30 cellular contexts compared by ENCODE assay signal in genomic region chr2:187519419-187520120, GRCh38. TPM values are rescaled to one million over a fixed set of nuclear protein-coding genes. Genes with fewer than 3 reads are reported as not detected.
DNase-seq lines count a peak whose midpoint lies in the region; ATAC-seq, FAIRE-seq and TF ChIP-seq lines count a peak whose summit lies in the region.
"Had no signal": no experiment of that assay in that cellular context is flagged by ENCODE, and none has a peak within 500 bp of the region (broad histone marks: within the 10 kb centered on the region; RNA-seq: fewer than 3 reads in every experiment).

No MANE protein-coding gene starts in this region.

- ATAC-seq in HG02852 (IDR thresholded peaks at IDR 0.05; ENCODE audit: unreplicated experiment): peak; percentile 70
- peak; percentile 73 for ATAC-seq in GM12878
- peak; percentile 73 for ATAC-seq in HepG2
- no peak for ATAC-seq in HG03095 (IDR thresholded peaks at IDR 0.05; ENCODE audit: unreplicated experiment)
- ATAC-seq: activated CD4-positive, CD25-positive, alpha-beta regulatory T cell treated with anti-CD3 and anti-CD28 coated beads, Interleukin-2, amount 50 U/mL, for 24 hours; activated T-helper 17 cell treated with anti-CD3 and anti-CD28 coated beads, Interleukin-2, amount 50 U/mL, for 72 hours; effector memory CD8-positive, alpha-beta T cell; left lung; stimulated activated naive B cell treated with anti-CD40 and anti-IgM and Interleukin-4, amounts not matched to agents 10 μg/mL and 1 μg/mL and 100 μg/mL, for 72 hours had no signal

- SMC1A ChIA-PET in GM12878 (lab: Charles Lee; ENCODE audit: uncharacterized antibody, unreplicated experiment): interaction anchor here (1.3 to 4.3 kb wide), 4 partner anchors 17 to 323 kb away, joined by 3 to 17 read pairs (median 4); no protein-coding TSS in a partner anchor

- no peak for TF ChIP-seq RAD21 in GM12878 (IDR thresholded peaks at IDR 0.05; ENCODE audit: insufficient read depth, low read depth, low read length)
- TF ChIP-seq RAD21 in HepG2 (CRISPR knock-in tag; IDR thresholded peaks at IDR 0.05): no peak

- H3K4me2 ChIP-seq in GM12878 (ENCODE audit: control insufficient read depth, insufficient read depth) (0 out of 2 replicates have a peak overlapping the region, but pooled peaks have one; percentile 9), HepG2 (ENCODE audit: low read depth, low read length) (0 out of 2 replicates have a peak overlapping the region, but pooled peaks have one; percentile 13)
- H3K4me2 ChIP-seq: BLaER1 treated with 17β-estradiol and CSF1 and Interleukin-3, amounts not matched to agents 10 nM and 100 nM had no signal

- no peaks in the 10 kb centered on the region for H3K4me1 ChIP-seq in GM12878 (ENCODE audit: control insufficient read depth, insufficient read depth, low read length)
- peaks cover 93% of the 10 kb centered on the region for H3K4me1 ChIP-seq in HepG2 (ENCODE audit: insufficient read depth, low read length)
- H3K4me1 ChIP-seq: BLaER1 treated with 17β-estradiol and CSF1 and Interleukin-3, amounts not matched to agents 10 nM and 100 nM; breast epithelium; left lung; prostate gland had no signal

- TF ChIP-seq CTCF in GM12878 (IDR thresholded peaks at IDR 0.05 in 2 of 3, conservative IDR thresholded peaks at IDR 0.05 in 1 of 3; ENCODE audit: control insufficient read depth in 2 of 3, extremely low read depth in 1 of 3, insufficient read depth in 1 of 3, low read depth in 3 of 3, low read length in 3 of 3) (no peak), HepG2 (CRISPR knock-in tag; IDR thresholded peaks at IDR 0.05) (no peak)

- H3K27me3 ChIP-seq in GM12878 (replicated peaks in 1 of 2; ENCODE audit: control insufficient read depth in 2 of 2, insufficient read depth in 2 of 2, low read length in 1 of 2): no peaks in the 10 kb centered on the region
- H3K27me3 ChIP-seq in HepG2 (ENCODE audit: control insufficient read depth in 1 of 2, insufficient read depth in 2 of 2, low read length in 2 of 2): no peaks in the 10 kb centered on the region
- H3K27me3 ChIP-seq: BLaER1 treated with 17β-estradiol and CSF1 and Interleukin-3, amounts not matched to agents 10 nM and 100 nM; breast epithelium; left lung had no signal

- TF ChIP-seq POLR2A in GM12892 (IDR thresholded peaks at IDR 0.05; ENCODE audit: low read depth, low read length): no peak
- TF ChIP-seq POLR2A in GM12878 (IDR thresholded peaks at IDR 0.05; ENCODE audit: low read depth, low read length): no peak
- 0 out of 4 replicates have a peak, but pooled peaks of 1 of the 2 experiments have one; percentile 7 for TF ChIP-seq POLR2A in HepG2 (IDR thresholded peaks at IDR 0.05; ENCODE audit: insufficient read depth in 1 of 2, low read depth in 2 of 2, low read length in 2 of 2)

- no peak for TF ChIP-seq EP300 in GM12878 (IDR thresholded peaks at IDR 0.05; ENCODE audit: borderline replicate concordance in 1 of 2, control insufficient read depth in 1 of 2, low read depth in 2 of 2, low read length in 2 of 2)
- no peak for TF ChIP-seq EP300 in HepG2 (IDR thresholded peaks at IDR 0.05; ENCODE audit: low read depth in 2 of 2, low read length in 2 of 2)
- no peak for TF ChIP-seq EP300 in HepG2 (CRISPR knock-in tag; IDR thresholded peaks at IDR 0.05; ENCODE audit: borderline replicate concordance)

- no peaks in the 10 kb centered on the region for H4K20me1 ChIP-seq in GM12878 (ENCODE audit: control insufficient read depth, insufficient read depth)
- peaks cover 7% of the 10 kb centered on the region for H4K20me1 ChIP-seq in HepG2 (ENCODE audit: insufficient read depth, low read length)
- H4K20me1 ChIP-seq: BLaER1 treated with 17β-estradiol and CSF1 and Interleukin-3, amounts not matched to agents 10 nM and 100 nM had no signal

- H2AFZ ChIP-seq in GM12878 (ENCODE audit: control insufficient read depth, low read depth, low read length): peak overlapping the region; percentile 34; the same call in 1 of the 2 replicates
- no peak overlapping the region for H2AFZ ChIP-seq in HepG2 (ENCODE audit: low read length)

- CTCF ChIA-PET in GM12878 (lab: Yijun Ruan, JAX) (interaction anchor here (1.0 kb wide), 2 partner anchors 26 to 60 kb away, joined by 4 read pairs; no protein-coding TSS in a partner anchor), HepG2 (lab: Yijun Ruan, JAX; ENCODE audit: low intra/inter-chr PET ratio, low total read pairs) (no interaction called here)

- intact Hi-C loops in GM12878 (cut with micrococcal nuclease; ENCODE audit: unreplicated experiment): no loop called here
- intact Hi-C loops in HepG2 (cut with micrococcal nuclease; ENCODE audit: unreplicated experiment): no loop called here

- in situ Hi-C loops in GM12878 (cut with MboI): no loop called here
- in situ Hi-C loops in HepG2 (cut with HindIII; ENCODE audit: extremely low pct_ligation_motif_present, low pct_unique_long_range_greater_than_20kb): no loop called here

- H3K79me2 ChIP-seq in GM12878 (ENCODE audit: control insufficient read depth, insufficient read depth, low read length) (no peaks in the 10 kb centered on the region), HepG2 (ENCODE audit: insufficient read depth, low read length) (peaks cover 85% of the 10 kb centered on the region)

- BruUV-seq in GM12878 (replicated peaks; lab: Mats Ljungman, UMichigan): no TSS peak
- no TSS peak for BruUV-seq in HepG2 (replicated peaks; lab: Mats Ljungman, UMichigan)

- POLR2A ChIA-PET in GM12878 (lab: Charles Lee) (no interaction called here), HepG2 (lab: Yijun Ruan, JAX) (interaction anchor here (0.6 to 2.8 kb wide), 9 partner anchors 9 to 30 kb away, joined by 3 to 16 read pairs (median 3); no protein-coding TSS in a partner anchor)

- H3K27ac ChIP-seq in GM12878 (ENCODE audit: control insufficient read depth, insufficient read depth): no peak overlapping the region
- peak overlapping the region; percentile 38 for H3K27ac ChIP-seq in HepG2 (ENCODE audit: extremely low read length, insufficient read depth, low read length)
- H3K27ac ChIP-seq: BLaER1 treated with 17β-estradiol and CSF1 and Interleukin-3, amounts not matched to agents 10 nM and 100 nM; breast epithelium; left lung; prostate gland had no signal

- FAIRE-seq in GM12892 (lab: Jason Lieb, UNC) (peak; percentile 9), GM12878 (lab: Jason Lieb, UNC) (no peak), HepG2 (lab: Jason Lieb, UNC) (no peak)
- FAIRE-seq: HTR-8/SVneo, TTC549 had no signal

- WGBS in GM12878 (ENCODE audit: insufficient coverage, insufficient replicate concordance, low lambda C conversion rate, missing lambda C conversion rate): 9% methylated on average over 7 of the region's 7 CpGs
- 93% methylated on average over 7 of the region's 7 CpGs for WGBS in HepG2 (ENCODE audit: low lambda C conversion rate)

- RAD21 ChIA-PET in GM12878 (lab: Charles Lee; ENCODE audit: unreplicated experiment): interaction anchor here (1.3 to 1.5 kb wide), 2 partner anchors 13 to 19 kb away, joined by 3 to 4 read pairs; no protein-coding TSS in a partner anchor

- no peaks in the 10 kb centered on the region for H3K36me3 ChIP-seq in GM12878 (ENCODE audit: control insufficient read depth in 2 of 2, insufficient read depth in 2 of 2, low read length in 1 of 2)
- H3K36me3 ChIP-seq in HepG2 (replicated peaks in 1 of 2; ENCODE audit: control insufficient read depth in 1 of 2, insufficient read depth in 2 of 2, low read length in 2 of 2): peaks cover 11 to 40% of the 10 kb centered on the region in 2 experiments
- H3K36me3 ChIP-seq: BLaER1 treated with 17β-estradiol and CSF1 and Interleukin-3, amounts not matched to agents 10 nM and 100 nM; breast epithelium; prostate gland had no signal

- H3K4me3 ChIP-seq in GM12878: no peak overlapping the region
- H3K4me3 ChIP-seq in HepG2 (replicated peaks in 1 of 3; ENCODE audit: insufficient read depth in 1 of 3, low read depth in 2 of 3, low read length in 3 of 3): no peak overlapping the region
- H3K4me3 ChIP-seq: BLaER1 treated with 17β-estradiol and CSF1 and Interleukin-3, amounts not matched to agents 10 nM and 100 nM; breast epithelium; left lung; prostate gland had no signal

- DNase-seq in GM12892 (ENCODE audit: insufficient read length) (no peak), GM12878 (ENCODE audit: low read depth, low spot score) (no peak), HepG2 (ENCODE audit: low spot score) (no peak), DMS153 treated with DMSO at 0.1 percent for 48 hours (lab: John Stamatoyannopoulos, UW; ENCODE audit: unreplicated experiment) (no peak)
- no peak for DNase-seq in effector CD4-positive, alpha-beta T cell
- DNase-seq: activated CD4-positive, alpha-beta memory T cell treated with anti-CD3 and anti-CD28 coated beads, Interleukin-2, amount 10 ng/mL, durations not matched to agents 7 days and 5 days; activated CD8-positive, alpha-beta memory T cell treated with anti-CD3 and anti-CD28 coated beads, Interleukin-2, amount 50 U/mL, for 48 hours; amygdala; COR-L47; DMS79 treated with DMSO at 0.1 percent for 48 hours; effector memory CD8-positive, alpha-beta T cell; foreskin fibroblast; H7; Kasumi-1; left lung; NCI-H1694; NCI-H2171; RPMI8226; stimulated activated CD4-positive, alpha-beta T cell treated with anti-CD3 and anti-CD28 coated beads, Interleukin-15, amount 100 ng/mL, for 24 hours; stimulated activated naive B cell treated with anti-CD40 and anti-IgM and Interleukin-4, amounts not matched to agents 10 μg/mL and 1 μg/mL and 100 μg/mL, for 72 hours; T-helper 1 cell had no signal

- H3K9me3 ChIP-seq in GM12878 (replicated peaks; ENCODE audit: control insufficient read depth, insufficient read depth, low read length) (no peaks in the 10 kb centered on the region), HepG2 (ENCODE audit: low read length) (no peaks in the 10 kb centered on the region; the same call in 1 of the 2 replicates)
- H3K9me3 ChIP-seq: prostate gland had no signal

- no peak overlapping the region for H3K9ac ChIP-seq in GM12878 (ENCODE audit: control insufficient read depth, insufficient read depth, low read length)
- H3K9ac ChIP-seq in HepG2 (ENCODE audit: insufficient read depth, low read depth, low read length): no peak overlapping the region
- H3K9ac ChIP-seq: BLaER1 treated with 17β-estradiol and CSF1 and Interleukin-3, amounts not matched to agents 10 nM and 100 nM had no signal

RNA-seq across cellular contexts. Expression of gene TFPI, which starts 34.7 kb away (rescaled TPM):
- 0.45 TPM for polyA plus RNA-seq in GM12892 (2012; ENCODE audit: missing spikeins)
- total RNA-seq in GM12878 (2013; cell fraction: nucleolus; rRNA removed): 4.2 TPM in 2 replicates
- total RNA-seq in GM12878 (2014; rRNA removed): 0.17 and 0.60 TPM in 2 replicates
- 0.18 and 0.37 TPM in 2 replicates for total RNA-seq in GM12878 (2014; rRNA removed; fragmentation: Illumina TruSeq; extraction: Trizol)
- 0.29 and 0.41 TPM in 2 replicates for total RNA-seq in GM12878 (2021)
- polyA plus RNA-seq in GM12878 (2011; ENCODE audit: low read depth): not detected
- polyA plus RNA-seq in GM12878 (2011; rRNA removed): 0.07 and 0.29 TPM in 2 replicates
- polyA plus RNA-seq in GM12878 (2011; cell fraction: cytosol; rRNA removed): 0.10 TPM in 1 of 2 replicates, not detected in the other
- polyA plus RNA-seq in GM12878 (2011; cell fraction: nucleus; rRNA removed): 0.03 and 0.04 TPM in 2 replicates
- 0.15 and 0.23 TPM in 2 replicates for polyA plus RNA-seq in GM12878 (2012)
- polyA plus RNA-seq in GM12878 (2014; fragmentation: Illumina TruSeq; extraction: Trizol): 0.40 and 2.3 TPM in 2 replicates
- under 1 TPM; 0.42 to 0.53 TPM for polyA plus RNA-seq in GM12878 (2014; fragmentation: Nextera tagmentation; extraction: Ambion mirVana)
- polyA plus RNA-seq in GM12878 (2014; rRNA removed): 0.04 and 0.59 TPM in 2 replicates
- under 1 TPM; 0.27 to 0.29 TPM for polyA plus RNA-seq in GM12878 (2016; fragmentation: Nextera tagmentation; extraction: Ambion mirVana)
- polyA minus RNA-seq in GM12878 (2011; rRNA and poly(A)+ RNA removed): 0.10 and 0.44 TPM in 2 replicates
- 1.5 TPM in 1 of 2 replicates, not detected in the other for polyA minus RNA-seq in GM12878 (2011; cell fraction: cytosol; rRNA and poly(A)+ RNA removed)
- 0.10 and 0.24 TPM in 2 replicates for polyA minus RNA-seq in GM12878 (2011; cell fraction: nucleus; rRNA and poly(A)+ RNA removed)
- total RNA-seq in HepG2 (2016; rRNA removed; fragmentation: Illumina TruSeq; extraction: Trizol): 161 and 301 TPM in 2 replicates
- 38.3 and 39.3 TPM in 2 replicates for total RNA-seq in HepG2 (2016; cell fraction: cytosol; rRNA removed; fragmentation: Illumina TruSeq; extraction: Trizol; ENCODE audit: low read depth)
- 172 and 272 TPM in 2 replicates for total RNA-seq in HepG2 (2016; cell fraction: insoluble cytoplasmic fraction; rRNA removed; fragmentation: Illumina TruSeq; extraction: Trizol)
- 52.0 and 70.0 TPM in 2 replicates for total RNA-seq in HepG2 (2016; cell fraction: membrane; rRNA removed; fragmentation: Illumina TruSeq; extraction: Trizol)
- 317 and 356 TPM in 2 replicates for total RNA-seq in HepG2 (2016; cell fraction: nucleus; rRNA removed; fragmentation: Illumina TruSeq; extraction: Trizol)
- polyA plus RNA-seq in HepG2 (2011; rRNA removed): 404 and 436 TPM in 2 replicates
- 141 and 281 TPM in 2 replicates for polyA plus RNA-seq in HepG2 (2011; cell fraction: cytosol; rRNA removed)
- polyA plus RNA-seq in HepG2 (2011; cell fraction: nucleus; rRNA removed): 59.5 and 99.9 TPM in 2 replicates
- polyA plus RNA-seq in HepG2 (2012): 778 and 1,175 TPM in 2 replicates
- 23.5 and 25.5 TPM in 2 replicates for polyA plus RNA-seq in HepG2 (2016; cell fraction: cytosol; fragmentation: Illumina TruSeq; extraction: Trizol; ENCODE audit: low read depth)
- polyA plus RNA-seq in HepG2 (2016; cell fraction: insoluble cytoplasmic fraction; fragmentation: Illumina TruSeq; extraction: Trizol; ENCODE audit: low read depth): 122 TPM in 2 replicates
- 32.9 and 33.4 TPM in 2 replicates for polyA plus RNA-seq in HepG2 (2016; cell fraction: membrane; fragmentation: Illumina TruSeq; extraction: Trizol; ENCODE audit: low read depth)
- 310 and 322 TPM in 2 replicates for polyA plus RNA-seq in HepG2 (2016; cell fraction: nucleus; fragmentation: Illumina TruSeq; extraction: Trizol; ENCODE audit: insufficient read depth, low read depth)
- 28.8 and 207 TPM in 2 replicates for polyA minus RNA-seq in HepG2 (2011; rRNA and poly(A)+ RNA removed; ENCODE audit: low replicate concordance)
- 198 and 296 TPM in 2 replicates for polyA minus RNA-seq in HepG2 (2011; cell fraction: cytosol; rRNA and poly(A)+ RNA removed)
- 460 and 590 TPM in 2 replicates for polyA minus RNA-seq in HepG2 (2011; cell fraction: nucleus; rRNA and poly(A)+ RNA removed)
- total RNA-seq: activated CD4-positive, alpha-beta memory T cell treated with anti-CD3 and anti-CD28 coated beads, Interleukin-2, amount 10 ng/mL, durations not matched to agents 7 days and 5 days had no signal

Comparison
In these comparisons a context has a peak if more than half of its experiments do, and no peak if none do; other contexts are left out.
1. RNA of gene TFPI, which starts 34.7 kb away (total RNA-seq): 38.3 to 356 TPM in HepG2; 0.17 to 4.2 TPM in GM12878; every median in the first group is over 4 times any median in the second.